ENCODE assay signal across 25 cellular contexts in genomic region chr11:96033569-96033968, GRCh38.
A peak's percentile ranks its signal among the peaks of the same experiment; 100 is the strongest.
DNase-seq lines count a peak whose midpoint lies in the region; ATAC-seq and TF ChIP-seq lines count a peak whose summit lies in the region.
"Had no signal": no experiment of that assay in that cellular context is flagged by ENCODE, and none has a peak within 500 bp of the region (broad histone marks: within the 10 kb centered on the region; RNA-seq: fewer than 3 reads in every experiment).

No MANE protein-coding gene starts in this region.

- no peak overlapping the region for H3K4me3 Mint-ChIP-seq in CD4-positive, alpha-beta T cell
- no peak overlapping the region for H3K4me3 Mint-ChIP-seq in naive thymus-derived CD8-positive, alpha-beta T cell
- H3K4me3 Mint-ChIP-seq: central memory CD8-positive, alpha-beta T cell; IgD-negative memory B cell; T-helper 1 cell treated with Interleukin-12 subunit alpha and Interleukin-12 subunit beta and Interleukin-4 antibody, amounts not matched to agents 30 μg/mL and 1 μg/mL, for 36 hours had no signal

- H3K4me3 ChIP-seq in tibial artery = no peak overlapping the region
- H3K4me3 ChIP-seq in A673 (ENCODE audit: low read depth, low read length, poor library complexity, severe bottlenecking) = no peak overlapping the region
- H3K4me3 ChIP-seq: dorsolateral prefrontal cortex, lung, SK-N-MC, stomach had no signal

- POLR2A ChIA-PET in CD4-positive, alpha-beta T cell (lab: Charles Lee) = interaction anchor here (0.6 kb wide), 1 partner anchor 16 kb away, joined by 3 read pairs; no protein-coding TSS in a partner anchor
- POLR2A ChIA-PET in naive thymus-derived CD8-positive, alpha-beta T cell (lab: Charles Lee) = interaction anchor here (2.0 kb wide), 1 partner anchor 19 kb away, joined by 7 read pairs; no protein-coding TSS in a partner anchor
- POLR2A ChIA-PET in A673 (lab: Charles Lee; ENCODE audit: low non-redundant PET) = no interaction called here

- H3K4me1 ChIP-seq in tibial artery = peaks cover 0 to 3% (median 0%) of the 10 kb centered on the region in 4 donors
- H3K4me1 ChIP-seq in A673 (ENCODE audit: insufficient read depth, low read length, poor library complexity, severe bottlenecking) = peaks cover 8% of the 10 kb centered on the region

- intact Hi-C loops in CD4-positive, alpha-beta T cell (cut with DNase I, micrococcal nuclease) = no loop called here
- intact Hi-C loops in tibial artery (cut with DNase I; ENCODE audit: low total_unique reads) (no loop called here), A673 (cut with micrococcal nuclease; ENCODE audit: unreplicated experiment) (no loop called here)

- H3K9me3 Mint-ChIP-seq in CD4-positive, alpha-beta T cell = no peaks in the 10 kb centered on the region
- no peaks in the 10 kb centered on the region for H3K9me3 Mint-ChIP-seq in naive thymus-derived CD8-positive, alpha-beta T cell
- H3K9me3 Mint-ChIP-seq: central memory CD8-positive, alpha-beta T cell; IgD-negative memory B cell; T-helper 1 cell treated with Interleukin-12 subunit alpha and Interleukin-12 subunit beta and Interleukin-4 antibody, amounts not matched to agents 30 μg/mL and 1 μg/mL, for 36 hours had no signal

- no TSS peak for BruUV-seq in A673 (replicated peaks; lab: Mats Ljungman, UMichigan)

- ATAC-seq in CD4-positive, alpha-beta T cell (ENCODE audit: poor library complexity) = no peak
- ATAC-seq in naive thymus-derived CD8-positive, alpha-beta T cell = no peak
- ATAC-seq in HG03342 (IDR thresholded peaks at IDR 0.05; ENCODE audit: unreplicated experiment) = no peak
- ATAC-seq: activated CD4-positive, CD25-positive, alpha-beta regulatory T cell treated with anti-CD3 and anti-CD28 coated beads, Interleukin-2, amount 50 U/mL, for 24 hours had no signal

- H3K27ac Mint-ChIP-seq in CD4-positive, alpha-beta T cell = peak overlapping the region; percentile 15
- H3K27ac Mint-ChIP-seq in naive thymus-derived CD8-positive, alpha-beta T cell = peak overlapping the region in 8 of 10 donors; percentile 6 to 77 (median 32)
- H3K27ac Mint-ChIP-seq: T-helper 1 cell treated with Interleukin-12 subunit alpha and Interleukin-12 subunit beta and Interleukin-4 antibody, amounts not matched to agents 30 μg/mL and 1 μg/mL, for 36 hours had no signal

- no peaks in the 10 kb centered on the region for H3K27me3 ChIP-seq in CD4-positive, alpha-beta T cell (ENCODE audit: control insufficient read depth, insufficient read depth, low read length)
- no peaks in the 10 kb centered on the region for H3K27me3 ChIP-seq in tibial artery
- H3K27me3 ChIP-seq in A673 (replicated peaks; ENCODE audit: insufficient read depth, low read depth, low read length, poor library complexity) = no peaks in the 10 kb centered on the region
- H3K27me3 ChIP-seq: dorsolateral prefrontal cortex, stomach had no signal

- no peak for TF ChIP-seq CTCF in CD4-positive, alpha-beta T cell (IDR thresholded peaks at IDR 0.05)
- TF ChIP-seq CTCF in tibial artery (IDR thresholded peaks at IDR 0.05) (no peak), A673 (conservative IDR thresholded peaks at IDR 0.05; ENCODE audit: low read depth, low read length) (no peak)

- no peak overlapping the region for H3K27ac ChIP-seq in CD4-positive, alpha-beta T cell (ENCODE audit: low read depth, low read length)
- H3K27ac ChIP-seq in tibial artery = no peak overlapping the region
- no peak overlapping the region for H3K27ac ChIP-seq in A673 (ENCODE audit: low read depth, low read length, poor library complexity, severe bottlenecking)
- H3K27ac ChIP-seq: SK-N-MC had no signal

- H3K36me3 ChIP-seq in tibial artery = no peaks in the 10 kb centered on the region
- H3K36me3 ChIP-seq in A673 (ENCODE audit: insufficient read depth, low read length, poor library complexity, severe bottlenecking) = no peaks in the 10 kb centered on the region
- H3K36me3 ChIP-seq: stomach had no signal

- H3K36me3 Mint-ChIP-seq in CD4-positive, alpha-beta T cell (ENCODE audit: low read depth) = peaks cover 28% of the 10 kb centered on the region
- peaks cover 5 to 33% (median 8%) of the 10 kb centered on the region in 3 donors for H3K36me3 Mint-ChIP-seq in naive thymus-derived CD8-positive, alpha-beta T cell

- no peak for DNase-seq in CD4-positive, alpha-beta T cell
- DNase-seq in NCI-H446 (lab: John Stamatoyannopoulos, UW) (peak; percentile 74 to 85), cerebellar cortex (ENCODE audit: low spot score) (peak; percentile 76), tibial artery (no peak), A673 (ENCODE audit: low spot score) (no peak), activated T-cell treated with anti-CD3 and anti-CD28 coated beads for 4 hours (no peak)
- no peak for DNase-seq in naive thymus-derived CD8-positive, alpha-beta T cell
- DNase-seq: activated CD4-positive, alpha-beta T cell treated with anti-CD3 and anti-CD28 coated beads, Interleukin-2, amount 50 U/mL, for 48 hours; activated naive CD4-positive, alpha-beta T cell treated with anti-CD3 and anti-CD28 coated beads, Interleukin-2, amount 50 U/mL, for 16 hours; GDM1; NCI-H1092 treated with DMSO at 0.1 percent for 48 hours; NCI-H1930; NCI-H774; RPMI8226; small intestine; stimulated activated CD8-positive, alpha-beta memory T cell treated with anti-CD3 and anti-CD28 coated beads, Interleukin-4, amount 100 ng/mL, for 48 hours; stomach had no signal

- no peaks in the 10 kb centered on the region for H3K27me3 Mint-ChIP-seq in CD4-positive, alpha-beta T cell
- H3K27me3 Mint-ChIP-seq in naive thymus-derived CD8-positive, alpha-beta T cell = no peaks in the 10 kb centered on the region
- H3K27me3 Mint-ChIP-seq: central memory CD8-positive, alpha-beta T cell; IgD-negative memory B cell had no signal

- peaks cover 88% of the 10 kb centered on the region for H3K4me1 Mint-ChIP-seq in CD4-positive, alpha-beta T cell (ENCODE audit: low read depth)
- peaks cover 27 to 78% (median 58%) of the 10 kb centered on the region in 4 donors for H3K4me1 Mint-ChIP-seq in naive thymus-derived CD8-positive, alpha-beta T cell

- H3K9me3 ChIP-seq in CD4-positive, alpha-beta T cell (ENCODE audit: control insufficient read depth, low read length) = no peaks in the 10 kb centered on the region
- H3K9me3 ChIP-seq in tibial artery (no peaks in the 10 kb centered on the region), A673 (ENCODE audit: low read depth, low read length, poor library complexity, severe bottlenecking) (no peaks in the 10 kb centered on the region)
- H3K9me3 ChIP-seq: stomach had no signal

- CTCF ChIA-PET in CD4-positive, alpha-beta T cell (lab: Charles Lee) = interaction anchor here (1.3 to 2.2 kb wide), 3 partner anchors 9 to 310 kb away, joined by 4 to 6 read pairs (median 5); partner anchors contain the start of gene MAML2
- CTCF ChIA-PET in A673 (lab: Charles Lee) = no interaction called here

Comparison
In these comparisons a context has a peak if more than half of its experiments do, and no peak if none do; other contexts are left out.
1. DNase-seq: peak in NCI-H446 (2 of 2) and cerebellar cortex (single experiment); none in CD4-positive, alpha-beta T cell (0 of 10), naive thymus-derived CD8-positive, alpha-beta T cell (0 of 10), tibial artery (0 of 2), A673 (single experiment) and activated T-cell treated with anti-CD3 and anti-CD28 coated beads for 4 hours (single experiment).